In the genomic region with DNA sequence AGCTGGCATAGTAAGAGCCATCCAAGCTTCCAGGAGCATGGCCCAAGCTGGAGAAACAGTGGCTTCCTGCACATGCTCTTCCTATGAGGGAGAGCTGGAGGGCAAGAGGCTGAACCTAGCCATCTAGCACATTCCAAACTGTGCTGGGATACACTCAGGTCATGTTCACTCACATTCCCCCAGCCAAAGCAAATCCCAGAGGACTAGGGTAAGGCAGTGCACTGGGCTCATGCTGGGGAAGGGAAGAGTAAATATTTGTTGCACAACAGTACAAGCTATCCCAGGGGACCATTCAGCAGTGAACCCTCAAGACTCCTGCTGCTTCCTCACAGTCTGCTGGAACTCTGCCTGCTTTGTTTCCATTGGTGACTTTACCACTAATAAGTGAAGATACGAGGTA, we compare ENCODE assay signal across 17 cellular contexts. TPM values are rescaled to one million over a fixed set of nuclear protein-coding genes. Genes with fewer than 3 reads are reported as not detected.
DNase-seq lines count a peak whose midpoint lies in the region; TF ChIP-seq lines count a peak whose summit lies in the region.
"Had no signal": no experiment of that assay in that cellular context is flagged by ENCODE, and none has a peak within 500 bp of the region (broad histone marks: within the 10 kb centered on the region; RNA-seq: fewer than 3 reads in every experiment).

No MANE protein-coding gene starts in this region.

- in situ Hi-C loops in SK-MEL-5 (cut with HindIII; ENCODE audit: low pct_unique_long_range_greater_than_20kb, low sequenced_read_pairs), result no loop called here

- no peaks in the 10 kb centered on the region for H3K9me2 ChIP-seq in OCI-LY7 (ENCODE audit: insufficient read depth, low read length)

- H3K27me3 Mint-ChIP-seq in osteocyte (ENCODE audit: unreplicated experiment), result peaks cover 46% of the 10 kb centered on the region
- H3K27me3 Mint-ChIP-seq: stimulated activated naive B cell treated with anti-CD40 and anti-IgM and Interleukin-4, amounts not matched to agents 10 μg/mL and 1 μg/mL and 100 μg/mL, for 72 hours had no signal

- H3K4me1 ChIP-seq in OCI-LY7 (ENCODE audit: insufficient read depth, low read length, poor library complexity, severe bottlenecking), result peaks cover 6% of the 10 kb centered on the region

- POLR2A ChIA-PET in OCI-LY7 (lab: Charles Lee), result interaction anchor here (0.8 to 0.9 kb wide), 2 partner anchors 29 to 113 kb away, joined by 3 to 5 read pairs; no protein-coding TSS in a partner anchor

- no peaks in the 10 kb centered on the region for H4K20me1 ChIP-seq in OCI-LY7 (ENCODE audit: insufficient read depth, low read length)

- intact Hi-C loops in posterior cingulate gyrus (cut with DNase I) (no loop called here), OCI-LY7 (cut with micrococcal nuclease; ENCODE audit: unreplicated experiment) (loop anchor here (10.0 kb wide), 1 partner anchor 140 kb away; no protein-coding TSS in a partner anchor)

- no TSS peak for BruUV-seq in OCI-LY7 (replicated peaks; lab: Mats Ljungman, UMichigan)

- H3K4me3 ChIP-seq in fibroblast of the aortic adventitia (ENCODE audit: low read depth, low read length) (no peak overlapping the region), OCI-LY7 (ENCODE audit: low read depth, low read length, poor library complexity, severe bottlenecking) (no peak overlapping the region)

- peaks cover 3% of the 10 kb centered on the region for H3K9me3 Mint-ChIP-seq in osteocyte (ENCODE audit: unreplicated experiment)
- H3K9me3 Mint-ChIP-seq: activated T-helper 2 cell treated with anti-CD3 and anti-CD28 coated beads, Interferon-gamma antibody, Interleukin-2, Interleukin-4, amounts not matched to agents 10 μg/mL and 5 μg/mL and 100 μg/mL, durations not matched to agents 14 hours and 24 hours and 36 hours; stimulated activated naive B cell treated with anti-CD40 and anti-IgM and Interleukin-4, amounts not matched to agents 10 μg/mL and 1 μg/mL and 100 μg/mL, for 72 hours; T-cell had no signal

- no peaks in the 10 kb centered on the region for H3K36me3 Mint-ChIP-seq in osteocyte (ENCODE audit: unreplicated experiment)
- H3K36me3 Mint-ChIP-seq: stimulated activated naive B cell treated with anti-CD40 and anti-IgM and Interleukin-4, amounts not matched to agents 10 μg/mL and 1 μg/mL and 100 μg/mL, for 72 hours; T-cell had no signal

- no peaks in the 10 kb centered on the region for H3K79me2 ChIP-seq in OCI-LY7 (ENCODE audit: insufficient read depth, low read depth, low read length)

- H2AFZ ChIP-seq in OCI-LY7 (ENCODE audit: low read length), result no peak overlapping the region

- DNase-seq in GM03348 (ENCODE audit: low spot score), result peak; percentile 41
- peak; percentile 59 for DNase-seq in SK-MEL-5 (ENCODE audit: low read depth, low spot score)
- peak; percentile 48 for DNase-seq in fibroblast of the aortic adventitia (ENCODE audit: low read depth)
- DNase-seq in osteocyte (ENCODE audit: extremely low spot score, unreplicated experiment), result no peak
- no peak for DNase-seq in T-helper 2 cell
- DNase-seq in hippocampal formation (lab: John Stamatoyannopoulos, UW), result no peak
- DNase-seq in posterior cingulate gyrus, result no peak
- no peak for DNase-seq in OCI-LY7 (ENCODE audit: low spot score)
- DNase-seq: anterior cingulate cortex; left colon; NCI-H1105 treated with DMSO at 0.1 percent for 48 hours; nucleus accumbens; stimulated activated naive B cell treated with anti-CD40 and anti-IgM and Interleukin-4, amounts not matched to agents 10 μg/mL and 1 μg/mL and 100 μg/mL, for 72 hours; T-cell; trophoblast cell had no signal

- no peaks in the 10 kb centered on the region for H3K36me3 ChIP-seq in OCI-LY7 (ENCODE audit: insufficient read depth, low read length)

- TF ChIP-seq CTCF in fibroblast of the aortic adventitia (IDR thresholded peaks at IDR 0.05; ENCODE audit: insufficient read depth, low read length) (no peak), osteocyte (IDR thresholded peaks at IDR 0.05) (no peak), OCI-LY7 (conservative IDR thresholded peaks at IDR 0.05; ENCODE audit: low read length) (no peak)

- CTCF ChIA-PET in OCI-LY7 (lab: Charles Lee; ENCODE audit: unreplicated experiment), result interaction anchor here (1.0 kb wide), 2 partner anchors 11 to 141 kb away, joined by 3 to 5 read pairs; no protein-coding TSS in a partner anchor

- no peak overlapping the region for H3K27ac ChIP-seq in OCI-LY7 (ENCODE audit: low read depth, low read length, poor library complexity, severe bottlenecking)

- peaks cover 27% of the 10 kb centered on the region for H3K4me1 Mint-ChIP-seq in osteocyte (ENCODE audit: unreplicated experiment)

- no peaks in the 10 kb centered on the region for H3K9me3 ChIP-seq in OCI-LY7 (ENCODE audit: low read length)

- peak overlapping the region; percentile 6 for H3K27ac Mint-ChIP-seq in osteocyte (ENCODE audit: unreplicated experiment)
- H3K27ac Mint-ChIP-seq: activated T-helper 2 cell treated with anti-CD3 and anti-CD28 coated beads, Interferon-gamma antibody, Interleukin-2, Interleukin-4, amounts not matched to agents 10 μg/mL and 5 μg/mL and 100 μg/mL, durations not matched to agents 14 hours and 24 hours and 36 hours; B cell; stimulated activated naive B cell treated with anti-CD40 and anti-IgM and Interleukin-4, amounts not matched to agents 10 μg/mL and 1 μg/mL and 100 μg/mL, for 72 hours; T-cell had no signal

- no peak overlapping the region for H3K4me3 Mint-ChIP-seq in osteocyte (ENCODE audit: unreplicated experiment)
- H3K4me3 Mint-ChIP-seq: B cell; stimulated activated naive B cell treated with anti-CD40 and anti-IgM and Interleukin-4, amounts not matched to agents 10 μg/mL and 1 μg/mL and 100 μg/mL, for 72 hours; T-cell had no signal

- H3K4me2 ChIP-seq in OCI-LY7 (ENCODE audit: low read length), result no peak overlapping the region

RNA-seq across cellular contexts. Expression of a gene that starts 20.7 kb away (rescaled TPM):
- 439 and 444 TPM in 2 replicates for total RNA-seq in SK-MEL-5 (2014; rRNA removed; shearing (Covaris generic))
- 260 and 299 TPM in 2 replicates for polyA plus RNA-seq in SK-MEL-5 (2015; cell fraction: cytosol; rRNA removed)
- 46.9 and 49.4 TPM in 2 replicates for polyA plus RNA-seq in SK-MEL-5 (2015; cell fraction: nucleus; rRNA removed)
- 38.7 and 62.7 TPM in 2 replicates for total RNA-seq in fibroblast of the aortic adventitia (ENCODE audit: low replicate concordance)
- 110 and 114 TPM in 2 replicates for total RNA-seq in osteocyte
- total RNA-seq in OCI-LY7 (2014; rRNA removed; shearing (Covaris generic)), result 117 and 154 TPM in 2 replicates
- total RNA-seq in OCI-LY7 (2022), result 96.4 and 107 TPM in 2 replicates

Comparison
In these comparisons a context has a peak if more than half of its experiments do, and no peak if none do; other contexts are left out.
1. DNase-seq: peak in GM03348 (single experiment), SK-MEL-5 (single experiment) and fibroblast of the aortic adventitia (single experiment); none in osteocyte (single experiment), T-helper 2 cell (0 of 5), hippocampal formation (0 of 2), posterior cingulate gyrus (0 of 10) and OCI-LY7 (single experiment).